ENCODE assay signal across 1 cellular context in the genomic region with DNA sequence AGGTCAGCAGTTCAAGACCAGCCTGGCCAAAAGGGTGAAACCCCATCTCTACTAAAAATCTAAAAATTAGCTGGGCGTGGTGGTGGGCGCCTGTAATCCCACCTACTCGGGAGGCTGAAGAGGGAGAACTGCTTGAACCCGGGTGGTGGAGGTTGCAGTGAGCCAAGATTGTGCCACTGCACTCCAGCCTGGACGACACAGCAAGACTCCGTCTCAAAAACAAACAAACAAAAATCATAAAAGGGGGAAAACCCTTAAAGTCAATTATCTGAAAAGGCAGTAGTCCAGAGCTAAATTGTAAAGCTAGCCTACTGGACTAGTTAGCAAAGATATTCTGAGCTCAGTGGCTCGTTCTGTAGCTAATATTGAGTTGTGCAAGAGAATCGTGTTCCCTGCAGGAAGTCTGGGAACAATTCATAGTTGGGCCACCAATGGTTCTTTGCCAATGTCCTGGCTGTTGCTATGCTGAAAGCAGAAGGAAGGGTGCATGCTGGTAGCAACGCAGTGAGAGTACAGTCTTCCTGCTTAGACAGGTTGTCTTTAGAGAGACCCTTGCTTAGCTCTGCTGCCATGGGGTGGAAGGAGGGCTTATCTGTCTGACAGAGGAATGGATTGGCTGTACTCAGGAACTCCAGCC.
TF ChIP-seq lines count a peak whose summit lies in the region.

No MANE protein-coding gene starts in this region.

TF ChIP-seq in neural cell, 6 proteins besides CTCF, POLR2A, EP300 and RAD21 (continued from another document):
- TF ChIP-seq, protein P1, sequence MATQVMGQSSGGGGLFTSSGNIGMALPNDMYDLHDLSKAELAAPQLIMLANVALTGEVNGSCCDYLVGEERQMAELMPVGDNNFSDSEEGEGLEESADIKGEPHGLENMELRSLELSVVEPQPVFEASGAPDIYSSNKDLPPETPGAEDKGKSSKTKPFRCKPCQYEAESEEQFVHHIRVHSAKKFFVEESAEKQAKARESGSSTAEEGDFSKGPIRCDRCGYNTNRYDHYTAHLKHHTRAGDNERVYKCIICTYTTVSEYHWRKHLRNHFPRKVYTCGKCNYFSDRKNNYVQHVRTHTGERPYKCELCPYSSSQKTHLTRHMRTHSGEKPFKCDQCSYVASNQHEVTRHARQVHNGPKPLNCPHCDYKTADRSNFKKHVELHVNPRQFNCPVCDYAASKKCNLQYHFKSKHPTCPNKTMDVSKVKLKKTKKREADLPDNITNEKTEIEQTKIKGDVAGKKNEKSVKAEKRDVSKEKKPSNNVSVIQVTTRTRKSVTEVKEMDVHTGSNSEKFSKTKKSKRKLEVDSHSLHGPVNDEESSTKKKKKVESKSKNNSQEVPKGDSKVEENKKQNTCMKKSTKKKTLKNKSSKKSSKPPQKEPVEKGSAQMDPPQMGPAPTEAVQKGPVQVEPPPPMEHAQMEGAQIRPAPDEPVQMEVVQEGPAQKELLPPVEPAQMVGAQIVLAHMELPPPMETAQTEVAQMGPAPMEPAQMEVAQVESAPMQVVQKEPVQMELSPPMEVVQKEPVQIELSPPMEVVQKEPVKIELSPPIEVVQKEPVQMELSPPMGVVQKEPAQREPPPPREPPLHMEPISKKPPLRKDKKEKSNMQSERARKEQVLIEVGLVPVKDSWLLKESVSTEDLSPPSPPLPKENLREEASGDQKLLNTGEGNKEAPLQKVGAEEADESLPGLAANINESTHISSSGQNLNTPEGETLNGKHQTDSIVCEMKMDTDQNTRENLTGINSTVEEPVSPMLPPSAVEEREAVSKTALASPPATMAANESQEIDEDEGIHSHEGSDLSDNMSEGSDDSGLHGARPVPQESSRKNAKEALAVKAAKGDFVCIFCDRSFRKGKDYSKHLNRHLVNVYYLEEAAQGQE (IDR thresholded peaks at IDR 0.05; ENCODE audit: borderline replicate concordance): no peak
- TF ChIP-seq EZH2 (IDR thresholded peaks at IDR 0.05; ENCODE audit: borderline replicate concordance, insufficient read depth, low read length, poor library complexity, severe bottlenecking): no peak
